In the genomic region with DNA sequence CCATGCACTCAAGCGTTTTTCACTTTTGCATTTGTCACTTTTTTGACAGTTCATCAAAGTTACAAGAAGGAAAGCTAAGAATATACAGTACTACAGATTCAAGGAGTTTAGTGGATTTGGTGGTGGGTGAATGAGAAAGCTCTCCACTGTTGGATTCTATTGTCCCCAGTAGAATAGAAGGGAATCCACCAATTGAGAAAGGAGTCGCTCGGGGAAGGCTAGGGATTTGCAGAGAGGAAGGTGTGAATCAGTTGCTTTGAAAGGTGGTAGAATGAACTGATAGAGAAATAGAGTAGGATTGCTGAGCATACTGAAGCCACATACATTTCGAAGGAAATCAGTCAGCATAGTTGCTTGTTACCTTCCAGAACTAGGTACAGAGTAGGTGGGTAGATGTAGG, we compare ENCODE assay signal across 6 cellular contexts.
"Had no signal": no experiment of that assay in that cellular context is flagged by ENCODE, and none has a peak within 500 bp of the region (broad histone marks: within the 10 kb centered on the region; RNA-seq: fewer than 3 reads in every experiment).

No MANE protein-coding gene starts in this region.

- H3K9ac ChIP-seq: GM23248 had no signal

- H2AFZ ChIP-seq: GM23248 had no signal

- H3K27ac ChIP-seq: GM23248 had no signal

- H3K9me3 Mint-ChIP-seq: H9 had no signal

- DNase-seq: GM23248, H9, HCEC 1CT, IMR-90 had no signal

- H3K4me3 Mint-ChIP-seq: H9 had no signal

- H3K4me3 ChIP-seq: GM23248 had no signal

- FAIRE-seq: H1, H54 had no signal
